Comparison of ENCODE assay signal across 13 cellular contexts in genomic region chr9:90830977-90831376, GRCh38. TPM values are rescaled to one million over a fixed set of nuclear protein-coding genes. Genes with fewer than 3 reads are reported as not detected.
DNase-seq lines count a peak whose midpoint lies in the region; ATAC-seq and TF ChIP-seq lines count a peak whose summit lies in the region.
"Had no signal": no experiment of that assay in that cellular context is flagged by ENCODE, and none has a peak within 500 bp of the region (broad histone marks: within the 10 kb centered on the region; RNA-seq: fewer than 3 reads in every experiment).

No MANE protein-coding gene starts in this region.

- H3K36me3 Mint-ChIP-seq in GM23338 (ENCODE audit: low read depth), result no peaks in the 10 kb centered on the region; the same call in 2 of the 3 replicates

- no peaks in the 10 kb centered on the region for H3K79me2 ChIP-seq in GM23338 (replicated peaks; ENCODE audit: insufficient read depth)

- no peaks in the 10 kb centered on the region for H3F3A ChIP-seq in GM23338 (replicated peaks; ENCODE audit: low read depth)

- no peaks in the 10 kb centered on the region; the same call in 2 of the 3 replicates for H3K4me1 Mint-ChIP-seq in GM23338

- H3K27me3 ChIP-seq in GM23338 (ENCODE audit: insufficient read depth) (no peaks in the 10 kb centered on the region), body of pancreas (no peaks in the 10 kb centered on the region)

- TF ChIP-seq POLR2A in GM18951 (IDR thresholded peaks at IDR 0.05; ENCODE audit: extremely low read depth, insufficient read depth, insufficient read length) (peak; percentile 30), body of pancreas (IDR thresholded peaks at IDR 0.05) (no peak)

- H3K4me3 ChIP-seq in GM23338, result no peak overlapping the region
- no peak overlapping the region for H3K4me3 ChIP-seq in body of pancreas
- H3K4me3 ChIP-seq: coronary artery, tibial artery had no signal

- 48 to 59% methylated on average over 3 of the region's 3 CpGs for WGBS in body of pancreas, 2 donors

- no peak for TF ChIP-seq CTCF in GM23338 (conservative IDR thresholded peaks at IDR 0.05; ENCODE audit: low read depth in 2 of 2)
- no peak for TF ChIP-seq CTCF in body of pancreas (IDR thresholded peaks at IDR 0.05)

- intact Hi-C loops in body of pancreas (cut with DNase I), result no loop called here

- H2AFZ ChIP-seq in GM23338, result no peak overlapping the region

- H3K9me3 Mint-ChIP-seq in GM23338, result 0 out of 3 replicates have a peak, but pooled peaks cover 2% of the 10 kb centered on the region

- no peak overlapping the region for H3K4me3 Mint-ChIP-seq in GM23338

- 0 out of 2 replicates have a peak overlapping the region, but pooled peaks have one; percentile 37 for H3K27ac Mint-ChIP-seq in GM23338

- H4K20me1 ChIP-seq in GM23338 (replicated peaks; ENCODE audit: insufficient read depth), result no peaks in the 10 kb centered on the region

- ATAC-seq in GM23338 (no peak), body of pancreas (no peak)

- no peak overlapping the region for H3K27ac ChIP-seq in GM23338 (ENCODE audit: low read depth)
- H3K27ac ChIP-seq in body of pancreas, result no peak overlapping the region
- H3K27ac ChIP-seq in substantia nigra (ENCODE audit: low read depth, low read length, poor library complexity, severe bottlenecking), result no peak overlapping the region
- H3K27ac ChIP-seq: coronary artery, tibial artery had no signal

- no peaks in the 10 kb centered on the region for H3K4me1 ChIP-seq in GM23338 (ENCODE audit: insufficient read depth)
- H3K4me1 ChIP-seq in body of pancreas, result peaks cover 21% of the 10 kb centered on the region
- H3K4me1 ChIP-seq: tibial artery had no signal

- in situ Hi-C loops in GM18951 (cut with MboI; ENCODE audit: low sequenced_read_pairs, unreplicated experiment), result no loop called here

- no peak overlapping the region for H3K4me2 ChIP-seq in GM23338

- no peaks in the 10 kb centered on the region for H3K9me3 ChIP-seq in body of pancreas

- H3K9me2 ChIP-seq in GM23338 (ENCODE audit: insufficient read depth), result 0 out of 2 replicates have a peak, but pooled peaks cover 3% of the 10 kb centered on the region

- H3K27me3 Mint-ChIP-seq in GM23338 (ENCODE audit: insufficient read depth, low read depth, poor library complexity), result peaks cover 2% of the 10 kb centered on the region

- no peak for DNase-seq in GM23338 (ENCODE audit: low spot score)
- peak; percentile 93 for DNase-seq in NCI-H1092 (lab: John Stamatoyannopoulos, UW)
- DNase-seq in germinal center (ENCODE audit: low spot score), result peak; percentile 76
- no peak for DNase-seq in body of pancreas
- no peak for DNase-seq in cerebellar cortex (ENCODE audit: low spot score)
- DNase-seq in NK-92 treated with Interleukin-12 subunit alpha and Interleukin-12 subunit beta, amount 100 ng/mL, for 24 hours (lab: John Stamatoyannopoulos, UW), result no peak
- no peak for DNase-seq in substantia nigra (lab: John Stamatoyannopoulos, UW)
- DNase-seq: activated T-cell treated with anti-CD3 and anti-CD28 coated beads, Interleukin-2, amount 50 U/mL, for 1 hour; HCEC 1CT; T-helper 2 cell; tibial artery had no signal

- no peaks in the 10 kb centered on the region for H3K36me3 ChIP-seq in GM23338 (ENCODE audit: insufficient read depth)
- H3K36me3 ChIP-seq in body of pancreas (replicated peaks in 1 of 2; ENCODE audit: insufficient read depth in 1 of 2, low read depth in 2 of 2), result no peaks in the 10 kb centered on the region
- H3K36me3 ChIP-seq: tibial artery had no signal

TF ChIP-seq in GM23338, 12 proteins besides CTCF, POLR2A, EP300 and RAD21 (continues in another document):
- TF ChIP-seq EZH2 (IDR thresholded peaks at IDR 0.05; ENCODE audit: low read depth, unreplicated experiment), result no peak
- no peak for TF ChIP-seq ZNF114 (CRISPR knock-in tag; IDR thresholded peaks at IDR 0.05)
- no peak for TF ChIP-seq NANOG (IDR thresholded peaks at IDR 0.05; ENCODE audit: borderline replicate concordance)
- TF ChIP-seq ZNF462 (CRISPR knock-in tag; IDR thresholded peaks at IDR 0.05), result no peak
- TF ChIP-seq REST (IDR thresholded peaks at IDR 0.05; ENCODE audit: unreplicated experiment), result no peak
- TF ChIP-seq ZNF331 (CRISPR knock-in tag; IDR thresholded peaks at IDR 0.05; ENCODE audit: low read depth), result no peak
- no peak for TF ChIP-seq STAT1 (IDR thresholded peaks at IDR 0.05; ENCODE audit: unreplicated experiment)

RNA-seq across cellular contexts. Expression of gene SYK, which starts 29.4 kb away (rescaled TPM):
- 5.4 and 5.8 TPM in 2 replicates for total RNA-seq in GM23338 (2014; rRNA removed; shearing (Covaris generic))
- polyA plus RNA-seq in GM23338 (2016; fragmentation: Nextera tagmentation; extraction: Ambion mirVana), result 1.5 and 2.2 TPM in 2 replicates
- 10 to 100 TPM; 10.5 to 11.2 TPM for total RNA-seq in body of pancreas

Comparison
In these comparisons a context has a peak if more than half of its experiments do, and no peak if none do; other contexts are left out.
1. DNase-seq: peak in NCI-H1092 (single experiment) and germinal center (single experiment); none in GM23338 (single experiment), body of pancreas (0 of 4), cerebellar cortex (single experiment), NK-92 treated with Interleukin-12 subunit alpha and Interleukin-12 subunit beta, amount 100 ng/mL, for 24 hours (single experiment) and substantia nigra (0 of 49).